In the genomic region with DNA sequence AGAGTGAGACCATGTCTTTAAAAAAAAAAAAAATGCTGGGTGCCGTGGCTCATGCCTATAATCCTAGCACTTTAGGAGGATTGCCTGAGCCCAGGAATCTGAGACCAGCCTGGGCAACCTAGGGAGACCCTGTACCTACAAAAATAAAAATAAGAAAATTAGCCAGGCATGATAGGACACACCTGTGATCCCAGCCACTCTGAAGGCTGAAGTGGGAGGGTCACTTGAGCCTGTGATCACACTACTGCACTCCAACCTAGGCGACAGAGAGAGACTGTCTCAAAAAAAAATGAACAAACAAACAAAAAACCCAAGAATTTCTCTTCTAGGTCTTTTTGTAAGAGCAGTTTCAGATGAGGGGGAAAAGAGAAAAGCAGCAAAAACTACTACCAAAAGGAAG, we compare ENCODE assay signal across 16 cellular contexts.
"Had no signal": no experiment of that assay in that cellular context is flagged by ENCODE, and none has a peak within 500 bp of the region (broad histone marks: within the 10 kb centered on the region; RNA-seq: fewer than 3 reads in every experiment).

No MANE protein-coding gene starts in this region.

- H3K4me3 Mint-ChIP-seq: activated CD4-positive, alpha-beta T cell treated with anti-CD3 and anti-CD28 coated beads, Interleukin-2, amount 10 ng/mL, durations not matched to agents 24 days and 14 days; activated naive CD8-positive, alpha-beta T cell treated with anti-CD3 and anti-CD28 coated beads, Interleukin-2, amount 10 ng/mL, durations not matched to agents 7 days and 5 days; neural crest cell had no signal

- ATAC-seq: body of pancreas, esophagus mucosa, gastroesophageal sphincter, heart left ventricle, Right ventricle myocardium inferior had no signal

- H3K27me3 Mint-ChIP-seq: activated CD4-positive, alpha-beta T cell treated with anti-CD3 and anti-CD28 coated beads, Interleukin-2, amount 10 ng/mL, durations not matched to agents 24 days and 14 days; activated naive CD8-positive, alpha-beta T cell treated with anti-CD3 and anti-CD28 coated beads, Interleukin-2, amount 10 ng/mL, durations not matched to agents 7 days and 5 days; progenitor cell of endocrine pancreas had no signal

- H3K4me1 Mint-ChIP-seq: activated CD4-positive, alpha-beta T cell treated with anti-CD3 and anti-CD28 coated beads, Interleukin-2, amount 10 ng/mL, durations not matched to agents 24 days and 14 days; activated naive CD8-positive, alpha-beta T cell treated with anti-CD3 and anti-CD28 coated beads, Interleukin-2, amount 10 ng/mL, durations not matched to agents 7 days and 5 days; neural crest cell had no signal

- H3K27ac Mint-ChIP-seq: activated CD4-positive, alpha-beta T cell treated with anti-CD3 and anti-CD28 coated beads, Interleukin-2, amount 10 ng/mL, durations not matched to agents 24 days and 14 days; activated naive CD8-positive, alpha-beta T cell treated with anti-CD3 and anti-CD28 coated beads, Interleukin-2, amount 10 ng/mL, durations not matched to agents 7 days and 5 days; progenitor cell of endocrine pancreas had no signal

- DNase-seq: activated CD4-positive, CD25-positive, alpha-beta regulatory T cell; activated naive CD8-positive, alpha-beta T cell treated with anti-CD3 and anti-CD28 coated beads, Interleukin-2, amount 10 ng/mL, durations not matched to agents 7 days and 5 days; body of pancreas; heart left ventricle; left ventricle myocardium inferior; mammary epithelial cell; midbrain; stimulated activated naive CD4-positive, alpha-beta T cell; substantia nigra; T1000 had no signal

- H3K9me3 Mint-ChIP-seq: activated CD4-positive, alpha-beta T cell treated with anti-CD3 and anti-CD28 coated beads, Interleukin-2, amount 10 ng/mL, durations not matched to agents 24 days and 14 days; activated naive CD8-positive, alpha-beta T cell treated with anti-CD3 and anti-CD28 coated beads, Interleukin-2, amount 10 ng/mL, durations not matched to agents 7 days and 5 days; neural crest cell had no signal
